ENCODE assay signal across 10 cellular contexts in genomic region chr5:75536147-75536546, GRCh38.
"Had no signal": no experiment of that assay in that cellular context is flagged by ENCODE, and none has a peak within 500 bp of the region (broad histone marks: within the 10 kb centered on the region; RNA-seq: fewer than 3 reads in every experiment).

No MANE protein-coding gene starts in this region.

- H3K4me3 Mint-ChIP-seq: activated CD4-positive, alpha-beta memory T cell treated with anti-CD3 and anti-CD28 coated beads, Interleukin-2, amount 10 ng/mL, durations not matched to agents 7 days and 5 days; neural progenitor cell had no signal

- H3K27ac Mint-ChIP-seq: activated CD4-positive, alpha-beta memory T cell treated with anti-CD3 and anti-CD28 coated beads, Interleukin-2, amount 10 ng/mL, durations not matched to agents 7 days and 5 days; neural progenitor cell had no signal

- H3K27me3 Mint-ChIP-seq: activated CD4-positive, alpha-beta memory T cell treated with anti-CD3 and anti-CD28 coated beads, Interleukin-2, amount 10 ng/mL, durations not matched to agents 7 days and 5 days had no signal

- H3K36me3 ChIP-seq: neural progenitor cell had no signal

- FAIRE-seq: colon, frontal cortex, kidney had no signal

- H3K27me3 ChIP-seq: heart right ventricle, neural progenitor cell, upper lobe of left lung had no signal

- H3K4me3 ChIP-seq: heart right ventricle, neural progenitor cell, skin epidermis, upper lobe of left lung had no signal

- DNase-seq: activated CD4-positive, alpha-beta memory T cell treated with anti-CD3 and anti-CD28 coated beads, Interleukin-2, amount 10 ng/mL, durations not matched to agents 7 days and 5 days; effector CD4-positive, alpha-beta T cell; heart right ventricle; T-helper 9 cell; upper lobe of left lung had no signal
